8 cellular contexts compared by ENCODE assay signal in genomic region chr17:5111402-5112204, GRCh38. TPM values are rescaled to one million over a fixed set of nuclear protein-coding genes. Genes with fewer than 3 reads are reported as not detected.
DNase-seq lines count a peak whose midpoint lies in the region; ATAC-seq and TF ChIP-seq lines count a peak whose summit lies in the region.

Gene ZNF232 (minus strand): TSS chr17:5111878. CDS start chr17:5111822, 56 bp downstream.

- H3K79me2 ChIP-seq in GM23338 (replicated peaks; ENCODE audit: insufficient read depth) (peaks cover 27% of the 10 kb centered on the region), Loucy (ENCODE audit: insufficient read depth, low read length) (peaks cover 35% of the 10 kb centered on the region)

- peak within 1 kb of the TSS; percentile 97 for H3K27ac Mint-ChIP-seq in GM23338
- peak within 1 kb of the TSS; percentile 85 to 97 (median 93) for H3K27ac Mint-ChIP-seq in nephron

- H3K9ac ChIP-seq in Loucy (ENCODE audit: low read depth, low read length, poor library complexity, severe bottlenecking) = peak within 1 kb of the TSS; percentile 81

- peak within 1 kb of the TSS; percentile 77 for H3K4me3 ChIP-seq in GM23338
- H3K4me3 ChIP-seq in Loucy (ENCODE audit: low read length, poor library complexity, severe bottlenecking) = peak within 1 kb of the TSS; percentile 85
- peak within 1 kb of the TSS; percentile 67 for H3K4me3 ChIP-seq in RWPE2 (ENCODE audit: severe bottlenecking)
- H3K4me3 ChIP-seq in fibroblast of the aortic adventitia (ENCODE audit: low read depth, low read length) = peak within 1 kb of the TSS; percentile 96

- H3K4me3 Mint-ChIP-seq in GM23338 (peak within 1 kb of the TSS; percentile 80), nephron (peak within 1 kb of the TSS; percentile 86 to 94 (median 91))

- TF ChIP-seq CTCF in GM23338 (conservative IDR thresholded peaks at IDR 0.05; ENCODE audit: low read depth in 2 of 2) = no peak
- TF ChIP-seq CTCF in Loucy (conservative IDR thresholded peaks at IDR 0.05; ENCODE audit: low read length) = no peak
- no peak for TF ChIP-seq CTCF in RWPE2 (IDR thresholded peaks at IDR 0.05; ENCODE audit: poor library complexity, severe bottlenecking)
- no peak for TF ChIP-seq CTCF in fibroblast of the aortic adventitia (IDR thresholded peaks at IDR 0.05; ENCODE audit: insufficient read depth, low read length)
- TF ChIP-seq CTCF in nephron (IDR thresholded peaks at IDR 0.05; ENCODE audit: unreplicated experiment in 3 of 3) = no peak

- H3K36me3 ChIP-seq in GM23338 (ENCODE audit: insufficient read depth) (peaks cover 33% of the 10 kb centered on the region), Loucy (ENCODE audit: insufficient read depth, low read length) (peaks cover 11% of the 10 kb centered on the region), RWPE2 (ENCODE audit: low read depth) (peaks cover 41% of the 10 kb centered on the region)

- H3K36me3 Mint-ChIP-seq in GM23338 (ENCODE audit: low read depth) (peaks cover 52% of the 10 kb centered on the region), nephron (ENCODE audit: low read depth) (peaks cover 45% of the 10 kb centered on the region)

- H3K9me3 ChIP-seq in Loucy (ENCODE audit: insufficient read depth, low read depth, low read length) (no peaks in the 10 kb centered on the region), RWPE2 (ENCODE audit: severe bottlenecking) (no peaks in the 10 kb centered on the region)

- H3F3A ChIP-seq in GM23338 (replicated peaks; ENCODE audit: low read depth) (0 out of 2 replicates have a peak, but pooled peaks cover 4% of the 10 kb centered on the region), Loucy (ENCODE audit: low read depth) (peaks cover 5% of the 10 kb centered on the region; the same call in 1 of the 2 replicates)

- H3K27me3 Mint-ChIP-seq in GM23338 (ENCODE audit: insufficient read depth, low read depth, poor library complexity) (peaks cover 15% of the 10 kb centered on the region), nephron (ENCODE audit: low read depth) (no peaks in the 10 kb centered on the region)

- H3K27me3 ChIP-seq in GM23338 (ENCODE audit: insufficient read depth) (peaks cover 17% of the 10 kb centered on the region), Loucy (ENCODE audit: insufficient read depth, low read length, poor library complexity, severe bottlenecking) (no peaks in the 10 kb centered on the region), RWPE2 (ENCODE audit: insufficient read depth, poor library complexity, severe bottlenecking) (peaks cover 15% of the 10 kb centered on the region)

- ATAC-seq in GM23338 (peak; percentile 92), RWPE2 (ENCODE audit: low read depth) (peak; percentile 95)
- ATAC-seq in stimulated activated naive CD8-positive, alpha-beta T cell treated with anti-CD3 and anti-CD28 coated beads, Interleukin-15, Interleukin-2, amounts not matched to agents 100 U/mL and 50 U/mL, for 24 hours = peak; percentile 95

- H3K4me2 ChIP-seq in GM23338 = peak within 1 kb of the TSS; percentile 82
- peak within 1 kb of the TSS; percentile 83 for H3K4me2 ChIP-seq in Loucy (ENCODE audit: low read depth, low read length, poor library complexity, severe bottlenecking)

- H3K27ac ChIP-seq in GM23338 (ENCODE audit: low read depth) = peak within 1 kb of the TSS; percentile 94
- peak within 1 kb of the TSS; percentile 39 for H3K27ac ChIP-seq in RWPE2 (ENCODE audit: poor library complexity, severe bottlenecking)

- H3K9me3 Mint-ChIP-seq in GM23338 (peaks cover 14% of the 10 kb centered on the region; the same call in 2 of the 3 replicates), nephron (no peaks in the 10 kb centered on the region)

- DNase-seq in DMS79 treated with DMSO at 0.1 percent for 48 hours (lab: John Stamatoyannopoulos, UW) = peak; percentile 95
- DNase-seq in GM23338 (ENCODE audit: low spot score) = peak; percentile 98
- peak; percentile 93 for DNase-seq in RWPE2 (ENCODE audit: low spot score)
- peak; percentile 84 for DNase-seq in activated effector memory CD4-positive, alpha-beta T cell treated with Interleukin-2 at 50 U/mL for 16 hours
- DNase-seq in fibroblast of the aortic adventitia (ENCODE audit: low read depth) = peak; percentile 89
- peak; percentile 95 for DNase-seq in stimulated activated naive CD8-positive, alpha-beta T cell treated with anti-CD3 and anti-CD28 coated beads, Interleukin-15, Interleukin-2, amounts not matched to agents 100 U/mL and 50 U/mL, for 24 hours

- H4K20me1 ChIP-seq in GM23338 (replicated peaks; ENCODE audit: insufficient read depth) = peaks cover 6% of the 10 kb centered on the region
- peaks cover 19% of the 10 kb centered on the region for H4K20me1 ChIP-seq in Loucy (ENCODE audit: insufficient read depth, low read length, poor library complexity, severe bottlenecking)

- H2AFZ ChIP-seq in GM23338 = peak within 1 kb of the TSS; percentile 94
- H2AFZ ChIP-seq in Loucy (ENCODE audit: low read length) = peak within 1 kb of the TSS; percentile 97

- H3K4me1 ChIP-seq in GM23338 (ENCODE audit: insufficient read depth) (peaks cover 11% of the 10 kb centered on the region), Loucy (ENCODE audit: insufficient read depth, low read length, poor library complexity, severe bottlenecking) (peaks cover 32% of the 10 kb centered on the region), RWPE2 (ENCODE audit: insufficient read depth, poor library complexity, severe bottlenecking) (no peaks in the 10 kb centered on the region)

- H3K9me2 ChIP-seq in GM23338 (ENCODE audit: insufficient read depth) (no peaks in the 10 kb centered on the region), Loucy (replicated peaks; ENCODE audit: low read depth, low read length) (no peaks in the 10 kb centered on the region)

- peaks cover 6% of the 10 kb centered on the region for H3K4me1 Mint-ChIP-seq in GM23338
- H3K4me1 Mint-ChIP-seq in nephron = peaks cover 16% of the 10 kb centered on the region

TF ChIP-seq in GM23338, 12 proteins besides CTCF, POLR2A, EP300 and RAD21:
- peak; percentile 32 for TF ChIP-seq CREB1 (CRISPR knock-in tag; IDR thresholded peaks at IDR 0.05; ENCODE audit: low read depth)
- peak; percentile 87 for TF ChIP-seq ETS1 (IDR thresholded peaks at IDR 0.05)
- no peak for TF ChIP-seq EZH2phosphoT487 (IDR thresholded peaks at IDR 0.05; ENCODE audit: unreplicated experiment)
- TF ChIP-seq POLR2AphosphoS5 (IDR thresholded peaks at IDR 0.05; ENCODE audit: low read depth) = peak; percentile 88
- TF ChIP-seq ZNF114 (CRISPR knock-in tag; IDR thresholded peaks at IDR 0.05) = no peak
TF ChIP-seq in GM23338: peak in this region for 3.

RNA-seq across cellular contexts. Expression of gene ZNF232, which starts in this region (rescaled TPM):
- 24.1 and 24.8 TPM in 2 replicates for total RNA-seq in GM23338 (2014; rRNA removed; shearing (Covaris generic))
- polyA plus RNA-seq in GM23338 (2016; fragmentation: Nextera tagmentation; extraction: Ambion mirVana) = 21.5 and 24.9 TPM in 2 replicates
- 4.5 and 6.4 TPM in 2 replicates for total RNA-seq in fibroblast of the aortic adventitia (ENCODE audit: low replicate concordance)

Comparison
In these comparisons a context has a peak if more than half of its experiments do, and no peak if none do; other contexts are left out.
1. Peak in every context shown above with its lines: DNase-seq, ATAC-seq, H3K4me3 ChIP-seq and H3K27ac ChIP-seq.